In the genomic region with DNA sequence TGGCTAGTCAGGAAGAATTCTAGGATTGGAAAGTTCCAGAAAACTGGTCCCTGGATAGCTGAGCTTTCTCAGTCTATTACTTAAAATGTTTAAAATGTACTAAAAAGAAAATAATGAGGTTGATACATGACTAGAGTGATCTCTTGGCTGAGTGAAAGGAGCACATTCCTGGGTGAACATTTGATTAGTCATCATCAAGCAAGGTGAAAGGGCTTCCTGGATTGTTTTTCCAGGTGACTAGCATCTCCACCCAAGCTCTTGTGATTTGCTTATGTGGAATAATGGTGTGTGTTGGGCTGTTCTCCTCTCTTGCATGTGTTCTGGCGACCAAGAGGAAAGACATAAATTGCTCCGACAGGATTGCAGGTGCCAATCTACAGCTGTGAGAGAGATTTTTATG, we compare ENCODE assay signal across 19 cellular contexts. TPM values are rescaled to one million over a fixed set of nuclear protein-coding genes. Genes with fewer than 3 reads are reported as not detected.
A peak's percentile ranks its signal among the peaks of the same experiment; 100 is the strongest.
DNase-seq lines count a peak whose midpoint lies in the region; ATAC-seq and TF ChIP-seq lines count a peak whose summit lies in the region.
"Had no signal": no experiment of that assay in that cellular context is flagged by ENCODE, and none has a peak within 500 bp of the region (broad histone marks: within the 10 kb centered on the region; RNA-seq: fewer than 3 reads in every experiment).

No MANE protein-coding gene starts in this region.

- no peaks in the 10 kb centered on the region for H3K36me3 Mint-ChIP-seq in Caco-2 (ENCODE audit: insufficient read depth, unreplicated experiment)
- H3K36me3 Mint-ChIP-seq: activated naive CD8-positive, alpha-beta T cell treated with anti-CD3 and anti-CD28 coated beads for 36 hours; IgD-negative memory B cell; memory B cell had no signal

- POLR2A ChIA-PET in Caco-2 (lab: Charles Lee), result no interaction called here

- DNase-seq in Caco-2 (no peak), M059J (ENCODE audit: low read depth) (peak; percentile 57), colonic mucosa (no peak), SKM-1 (lab: John Stamatoyannopoulos, UW; ENCODE audit: unreplicated experiment) (no peak), NCI-H774 (lab: John Stamatoyannopoulos, UW) (no peak), NCI-H1092 (lab: John Stamatoyannopoulos, UW) (no peak)
- DNase-seq: activated naive CD8-positive, alpha-beta T cell treated with anti-CD3 and anti-CD28 coated beads for 36 hours; NCI-H1105 treated with DMSO at 0.1 percent for 48 hours; NCI-H446 treated with DMSO at 0.1 percent for 48 hours; OCI-M1; stimulated activated naive CD8-positive, alpha-beta T cell treated with anti-CD3 and anti-CD28 coated beads, Interleukin-15, amount 100 ng/mL, for 72 hours had no signal

- H3K9me3 ChIP-seq in Caco-2, result no peaks in the 10 kb centered on the region
- no peaks in the 10 kb centered on the region for H3K9me3 ChIP-seq in colonic mucosa
- no peaks in the 10 kb centered on the region for H3K9me3 ChIP-seq in mucosa of rectum (ENCODE audit: control insufficient read depth in 2 of 2, low read length in 2 of 2)
- H3K9me3 ChIP-seq: neutrophil had no signal

- peaks cover 25% of the 10 kb centered on the region for H3K4me1 Mint-ChIP-seq in Caco-2 (ENCODE audit: low read depth, unreplicated experiment)
- H3K4me1 Mint-ChIP-seq: activated naive CD8-positive, alpha-beta T cell treated with anti-CD3 and anti-CD28 coated beads for 36 hours; IgD-negative memory B cell; memory B cell; stimulated activated naive CD8-positive, alpha-beta T cell treated with anti-CD3 and anti-CD28 coated beads, Interleukin-15, amount 100 ng/mL, for 72 hours had no signal

- BruUV-seq in Caco-2 (replicated peaks; lab: Mats Ljungman, UMichigan), result TSS peak; percentile 50

- no peak overlapping the region for H3K4me3 Mint-ChIP-seq in Caco-2 (ENCODE audit: unreplicated experiment)
- H3K4me3 Mint-ChIP-seq: activated naive CD8-positive, alpha-beta T cell treated with anti-CD3 and anti-CD28 coated beads for 36 hours; dendritic cell treated with granulocyte-macrophage colony-stimulating factor and Interleukin-4, amounts not matched to agents 40 ng/mL and 50 ng/mL, for 4 days; IgD-negative memory B cell; memory B cell; stimulated activated naive CD8-positive, alpha-beta T cell treated with anti-CD3 and anti-CD28 coated beads, Interleukin-15, amount 100 ng/mL, for 72 hours had no signal

- peak overlapping the region; percentile 74 for H3K27ac Mint-ChIP-seq in Caco-2 (ENCODE audit: unreplicated experiment)
- H3K27ac Mint-ChIP-seq: activated naive CD8-positive, alpha-beta T cell treated with anti-CD3 and anti-CD28 coated beads for 36 hours; dendritic cell treated with granulocyte-macrophage colony-stimulating factor and Interleukin-4, amounts not matched to agents 40 ng/mL and 50 ng/mL, for 4 days; IgD-negative memory B cell; memory B cell; stimulated activated naive CD8-positive, alpha-beta T cell treated with anti-CD3 and anti-CD28 coated beads, Interleukin-15, amount 100 ng/mL, for 72 hours had no signal

- no peaks in the 10 kb centered on the region for H3K9me3 Mint-ChIP-seq in Caco-2 (ENCODE audit: unreplicated experiment)
- H3K9me3 Mint-ChIP-seq: activated naive CD8-positive, alpha-beta T cell treated with anti-CD3 and anti-CD28 coated beads for 36 hours; dendritic cell treated with granulocyte-macrophage colony-stimulating factor and Interleukin-4, amounts not matched to agents 40 ng/mL and 50 ng/mL, for 4 days; IgD-negative memory B cell; memory B cell; stimulated activated naive CD8-positive, alpha-beta T cell treated with anti-CD3 and anti-CD28 coated beads, Interleukin-15, amount 100 ng/mL, for 72 hours had no signal

- CTCF ChIA-PET in Caco-2 (lab: Charles Lee), result no interaction called here

- ATAC-seq in GM19395 (IDR thresholded peaks at IDR 0.05; ENCODE audit: unreplicated experiment), result no peak
- ATAC-seq: activated CD4-positive, CD25-positive, alpha-beta regulatory T cell treated with anti-CD3 and anti-CD28 coated beads, Interleukin-2, amount 50 U/mL, for 24 hours; stimulated activated naive CD8-positive, alpha-beta T cell treated with anti-CD3 and anti-CD28 coated beads, Interleukin-15, amount 100 ng/mL, for 72 hours had no signal

- H3K27ac ChIP-seq in colonic mucosa (peak overlapping the region; percentile 50), mucosa of rectum (ENCODE audit: low read depth in 2 of 2, low read length in 2 of 2) (peak overlapping the region; percentile 67 to 72)
- H3K27ac ChIP-seq: neutrophil had no signal

- H3K27me3 Mint-ChIP-seq in Caco-2 (ENCODE audit: insufficient read depth, unreplicated experiment), result no peaks in the 10 kb centered on the region
- H3K27me3 Mint-ChIP-seq: activated naive CD8-positive, alpha-beta T cell treated with anti-CD3 and anti-CD28 coated beads for 36 hours; dendritic cell treated with granulocyte-macrophage colony-stimulating factor and Interleukin-4, amounts not matched to agents 40 ng/mL and 50 ng/mL, for 4 days; IgD-negative memory B cell; memory B cell; stimulated activated naive CD8-positive, alpha-beta T cell treated with anti-CD3 and anti-CD28 coated beads, Interleukin-15, amount 100 ng/mL, for 72 hours had no signal

- H3K4me3 ChIP-seq in Caco-2 (ENCODE audit: low read depth, low read length), result no peak overlapping the region
- H3K4me3 ChIP-seq in colonic mucosa, result no peak overlapping the region
- H3K4me3 ChIP-seq in mucosa of rectum (ENCODE audit: low read length in 2 of 2), result peak overlapping the region in 1 of 2 donors; percentile 20

- peaks cover 55% of the 10 kb centered on the region for H3K4me1 ChIP-seq in Caco-2
- H3K4me1 ChIP-seq in colonic mucosa, result peaks cover 3% of the 10 kb centered on the region
- peaks cover 2 to 8% of the 10 kb centered on the region in 2 donors for H3K4me1 ChIP-seq in mucosa of rectum (ENCODE audit: control insufficient read depth in 2 of 2, insufficient read depth in 2 of 2, low read length in 2 of 2)

- no peak for TF ChIP-seq CTCF in Caco-2 (IDR thresholded peaks at IDR 0.05; ENCODE audit: insufficient read depth in 1 of 2, low read depth in 1 of 2, low read length in 1 of 2, severe bottlenecking in 1 of 2, unreplicated experiment in 1 of 2)
- TF ChIP-seq CTCF in colonic mucosa (IDR thresholded peaks at IDR 0.05), result no peak

- no peaks in the 10 kb centered on the region for H3K27me3 ChIP-seq in Caco-2 (replicated peaks; ENCODE audit: control insufficient read depth, insufficient read depth, low read length)
- no peaks in the 10 kb centered on the region for H3K27me3 ChIP-seq in colonic mucosa
- no peaks in the 10 kb centered on the region for H3K27me3 ChIP-seq in mucosa of rectum (ENCODE audit: control insufficient read depth in 2 of 2, insufficient read depth in 2 of 2, low read length in 2 of 2)
- H3K27me3 ChIP-seq: neutrophil had no signal

- no peaks in the 10 kb centered on the region for H3K36me3 ChIP-seq in Caco-2 (ENCODE audit: control insufficient read depth, insufficient read depth, low read length)
- no peaks in the 10 kb centered on the region for H3K36me3 ChIP-seq in colonic mucosa
- no peaks in the 10 kb centered on the region for H3K36me3 ChIP-seq in mucosa of rectum (ENCODE audit: control insufficient read depth in 2 of 2, insufficient read depth in 2 of 2, low read length in 2 of 2)
- H3K36me3 ChIP-seq: neutrophil had no signal

- H3K9ac ChIP-seq in colonic mucosa (ENCODE audit: low read depth in 2 of 2, low read length in 2 of 2) (no peak overlapping the region), mucosa of rectum (ENCODE audit: low read depth in 1 of 2, low read length in 2 of 2) (no peak overlapping the region)

- intact Hi-C loops in Caco-2 (cut with micrococcal nuclease; ENCODE audit: unreplicated experiment) (loop anchor here (2.0 kb wide), 1 partner anchor 14 kb away; no protein-coding TSS in a partner anchor), colonic mucosa (cut with DNase I) (no loop called here)

RNA-seq across cellular contexts. Expression of gene PKIB, which starts 42.9 kb away (rescaled TPM):
- total RNA-seq in Caco-2 (2022), result 18.6 and 18.8 TPM in 2 replicates
- 4.2 and 4.4 TPM in 2 replicates for total RNA-seq in M059J (2014; rRNA removed; shearing (Covaris generic))
- 100 to 1,000 TPM in 1 of 2 donors, 10 to 100 TPM in 1; 63.4 to 113 TPM for total RNA-seq in colonic mucosa
- total RNA-seq: skeletal muscle tissue had no signal
